1 cellular context compared by ENCODE assay signal in genomic region chr16:70704586-70704985, GRCh38.
TF ChIP-seq lines count a peak whose summit lies in the region.

No MANE protein-coding gene starts in this region.

TF ChIP-seq in A549, 52 proteins besides CTCF, POLR2A, EP300 and RAD21:
- no peak for TF ChIP-seq BHLHE40 (IDR thresholded peaks at IDR 0.05; ENCODE audit: low read depth, low read length)
- TF ChIP-seq ZNF302 (CRISPR knock-in tag; IDR thresholded peaks at IDR 0.05) = no peak
- TF ChIP-seq RCOR1 (IDR thresholded peaks at IDR 0.05; ENCODE audit: low read depth, low read length) = no peak
- no peak for TF ChIP-seq TFCP2L1 (CRISPR knock-in tag; IDR thresholded peaks at IDR 0.05)
- no peak for TF ChIP-seq MYC (IDR thresholded peaks at IDR 0.05; ENCODE audit: borderline replicate concordance, low read length)
- no peak for TF ChIP-seq KDM5A (IDR thresholded peaks at IDR 0.05)
- TF ChIP-seq BCL3 (IDR thresholded peaks at IDR 0.05) = no peak
